13 cellular contexts compared by ENCODE assay signal in the genomic region with DNA sequence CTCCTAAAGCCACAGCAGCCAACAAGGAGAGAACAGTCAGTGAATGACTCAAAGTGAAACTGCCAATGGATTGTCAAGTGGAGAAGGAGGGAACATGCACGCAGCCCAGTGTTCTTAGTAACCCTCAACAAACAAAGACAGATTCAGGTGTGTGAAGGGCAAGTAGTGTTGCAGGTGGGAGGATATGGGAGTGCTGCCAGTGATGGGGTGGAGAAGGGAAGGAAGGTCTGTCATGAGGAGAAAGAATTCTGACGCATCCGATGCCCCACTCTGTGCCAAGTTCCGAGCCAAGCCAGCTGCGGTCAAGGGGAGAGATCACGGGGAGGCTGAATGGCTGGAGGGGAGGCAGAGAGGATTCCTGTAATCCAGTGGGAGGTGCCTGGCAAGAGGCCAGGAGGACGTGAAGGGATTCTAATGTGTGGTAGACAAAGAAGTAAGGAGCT. TPM values are rescaled to one million over a fixed set of nuclear protein-coding genes. Genes with fewer than 3 reads are reported as not detected.
DNase-seq lines count a peak whose midpoint lies in the region; ATAC-seq, FAIRE-seq and TF ChIP-seq lines count a peak whose summit lies in the region.
"Had no signal": no experiment of that assay in that cellular context is flagged by ENCODE, and none has a peak within 500 bp of the region (broad histone marks: within the 10 kb centered on the region; RNA-seq: fewer than 3 reads in every experiment).

No MANE protein-coding gene starts in this region.

- WGBS in pancreas, 2 donors = 74 to 75% methylated on average over 7 of the region's 7 CpGs

- H3K9me3 ChIP-seq in pancreas = no peaks in the 10 kb centered on the region
- H3K9me3 ChIP-seq: gastroesophageal sphincter had no signal

- H3K36me3 ChIP-seq in pancreas = no peaks in the 10 kb centered on the region

- ATAC-seq in pancreas = peak in 3 of 4 donors; percentile 10 to 40 (median 23)
- ATAC-seq: gastroesophageal sphincter; natural killer cell treated with Interleukin-12 subunit alpha and Interleukin-12 subunit beta and Interleukin-15 and Interleukin-18, amount 100 ng/mL, for 72 hours had no signal

- no peak overlapping the region for H3K27ac Mint-ChIP-seq in activated T-helper 2 cell treated with anti-CD3 and anti-CD28 coated beads, Interferon-gamma antibody, Interleukin-2, Interleukin-4, amounts not matched to agents 10 μg/mL and 5 μg/mL and 100 μg/mL, durations not matched to agents 14 hours and 24 hours and 36 hours

- H3K27ac ChIP-seq in epithelial cell of prostate (peak overlapping the region; percentile 92), pancreas (peak overlapping the region in 1 of 4 donors; percentile 15)
- H3K27ac ChIP-seq: gastroesophageal sphincter had no signal

- peak; percentile 87 for DNase-seq in DMS79 treated with DMSO at 0.1 percent for 48 hours (lab: John Stamatoyannopoulos, UW)
- peak; percentile 38 for DNase-seq in NCI-H510A treated with DMSO at 0.1 percent for 48 hours (lab: John Stamatoyannopoulos, UW)
- DNase-seq in epithelial cell of prostate (ENCODE audit: low read depth, low spot score) = peak; percentile 98
- DNase-seq in pancreas = peak in 5 of 6 donors; percentile 14 to 67 (median 59)
- DNase-seq in activated effector memory CD4-positive, alpha-beta T cell treated with Interleukin-2 at 50 U/mL for 16 hours = no peak
- DNase-seq in activated T-helper 2 cell treated with anti-CD3 and anti-CD28 coated beads, Interferon-gamma antibody, Interleukin-2, Interleukin-4, amounts not matched to agents 10 μg/mL and 5 μg/mL and 100 μg/mL, durations not matched to agents 14 hours and 24 hours and 36 hours (ENCODE audit: low spot score) = no peak
- no peak for DNase-seq in SIG-M5 (lab: John Stamatoyannopoulos, UW)
- no peak for DNase-seq in MV-4-11 (lab: John Stamatoyannopoulos, UW)
- DNase-seq: EL; KBM-7; stimulated activated CD4-positive, alpha-beta T cell treated with anti-CD3 and anti-CD28 coated beads, Interleukin-4, amount 100 ng/mL, for 4 hours had no signal

- H3K4me1 Mint-ChIP-seq in activated T-helper 2 cell treated with anti-CD3 and anti-CD28 coated beads, Interferon-gamma antibody, Interleukin-2, Interleukin-4, amounts not matched to agents 10 μg/mL and 5 μg/mL and 100 μg/mL, durations not matched to agents 14 hours and 24 hours and 36 hours (ENCODE audit: low read depth) = peaks cover 19% of the 10 kb centered on the region

- intact Hi-C loops in pancreas (cut with DNase I) = no loop called here
- intact Hi-C loops in activated T-helper 2 cell treated with anti-CD3 and anti-CD28 coated beads, Interferon-gamma antibody, Interleukin-2, Interleukin-4, amounts not matched to agents 10 μg/mL and 5 μg/mL and 100 μg/mL, durations not matched to agents 14 hours and 24 hours and 36 hours (cut with micrococcal nuclease) = no loop called here

- H3K27me3 Mint-ChIP-seq in activated T-helper 2 cell treated with anti-CD3 and anti-CD28 coated beads, Interferon-gamma antibody, Interleukin-2, Interleukin-4, amounts not matched to agents 10 μg/mL and 5 μg/mL and 100 μg/mL, durations not matched to agents 14 hours and 24 hours and 36 hours (ENCODE audit: low read depth) = no peaks in the 10 kb centered on the region
- H3K27me3 Mint-ChIP-seq: natural killer cell treated with Interleukin-12 subunit alpha and Interleukin-12 subunit beta and Interleukin-15 and Interleukin-18, amount 100 ng/mL, for 72 hours had no signal

- no peak overlapping the region for H3K4me3 Mint-ChIP-seq in activated T-helper 2 cell treated with anti-CD3 and anti-CD28 coated beads, Interferon-gamma antibody, Interleukin-2, Interleukin-4, amounts not matched to agents 10 μg/mL and 5 μg/mL and 100 μg/mL, durations not matched to agents 14 hours and 24 hours and 36 hours (ENCODE audit: low read depth)
- H3K4me3 Mint-ChIP-seq: natural killer cell treated with Interleukin-12 subunit alpha and Interleukin-12 subunit beta and Interleukin-15 and Interleukin-18, amount 100 ng/mL, for 72 hours had no signal

- FAIRE-seq in pancreas (lab: Jason Lieb, UNC) = no peak

- H3K27me3 ChIP-seq in pancreas = no peaks in the 10 kb centered on the region
- H3K27me3 ChIP-seq: gastroesophageal sphincter had no signal

- no peaks in the 10 kb centered on the region for H3K9me3 Mint-ChIP-seq in activated T-helper 2 cell treated with anti-CD3 and anti-CD28 coated beads, Interferon-gamma antibody, Interleukin-2, Interleukin-4, amounts not matched to agents 10 μg/mL and 5 μg/mL and 100 μg/mL, durations not matched to agents 14 hours and 24 hours and 36 hours
- H3K9me3 Mint-ChIP-seq: natural killer cell treated with Interleukin-12 subunit alpha and Interleukin-12 subunit beta and Interleukin-15 and Interleukin-18, amount 100 ng/mL, for 72 hours had no signal

- peaks cover 7% of the 10 kb centered on the region for H3K36me3 Mint-ChIP-seq in activated T-helper 2 cell treated with anti-CD3 and anti-CD28 coated beads, Interferon-gamma antibody, Interleukin-2, Interleukin-4, amounts not matched to agents 10 μg/mL and 5 μg/mL and 100 μg/mL, durations not matched to agents 14 hours and 24 hours and 36 hours (ENCODE audit: low read depth)
- H3K36me3 Mint-ChIP-seq: natural killer cell treated with Interleukin-12 subunit alpha and Interleukin-12 subunit beta and Interleukin-15 and Interleukin-18, amount 100 ng/mL, for 72 hours had no signal

- TF ChIP-seq CTCF in pancreas (IDR thresholded peaks at IDR 0.05) = no peak

- H3K4me3 ChIP-seq in pancreas = no peak overlapping the region
- H3K4me3 ChIP-seq: gastroesophageal sphincter had no signal

- H3K4me1 ChIP-seq in pancreas = peaks cover 27 to 44% (median 28%) of the 10 kb centered on the region in 3 donors

RNA-seq across cellular contexts. Expression of a gene that starts 56.5 kb away (rescaled TPM):
- 100 to 1,000 TPM in 1 of 6 donors, 10 to 100 TPM in 5; 56.4 to 100 (median 68.1) TPM for total RNA-seq in pancreas
- 10 to 100 TPM; 26.5 to 37.5 TPM for polyA plus RNA-seq in pancreas
- total RNA-seq in activated T-helper 2 cell treated with anti-CD3 and anti-CD28 coated beads, Interferon-gamma antibody, Interleukin-2, Interleukin-4, amounts not matched to agents 10 μg/mL and 5 μg/mL and 100 μg/mL, durations not matched to agents 14 hours and 24 hours and 36 hours = 110 TPM in 2 replicates

Comparison
In these comparisons a context has a peak if more than half of its experiments do, and no peak if none do; other contexts are left out.
1. DNase-seq: peak in DMS79 treated with DMSO at 0.1 percent for 48 hours (single experiment), NCI-H510A treated with DMSO at 0.1 percent for 48 hours (single experiment), epithelial cell of prostate (single experiment) and pancreas (5 of 6); none in activated effector memory CD4-positive, alpha-beta T cell treated with Interleukin-2 at 50 U/mL for 16 hours (single experiment), activated T-helper 2 cell treated with anti-CD3 and anti-CD28 coated beads, Interferon-gamma antibody, Interleukin-2, Interleukin-4, amounts not matched to agents 10 μg/mL and 5 μg/mL and 100 μg/mL, durations not matched to agents 14 hours and 24 hours and 36 hours (single experiment), SIG-M5 (single experiment) and MV-4-11 (single experiment).